In the genomic region with DNA sequence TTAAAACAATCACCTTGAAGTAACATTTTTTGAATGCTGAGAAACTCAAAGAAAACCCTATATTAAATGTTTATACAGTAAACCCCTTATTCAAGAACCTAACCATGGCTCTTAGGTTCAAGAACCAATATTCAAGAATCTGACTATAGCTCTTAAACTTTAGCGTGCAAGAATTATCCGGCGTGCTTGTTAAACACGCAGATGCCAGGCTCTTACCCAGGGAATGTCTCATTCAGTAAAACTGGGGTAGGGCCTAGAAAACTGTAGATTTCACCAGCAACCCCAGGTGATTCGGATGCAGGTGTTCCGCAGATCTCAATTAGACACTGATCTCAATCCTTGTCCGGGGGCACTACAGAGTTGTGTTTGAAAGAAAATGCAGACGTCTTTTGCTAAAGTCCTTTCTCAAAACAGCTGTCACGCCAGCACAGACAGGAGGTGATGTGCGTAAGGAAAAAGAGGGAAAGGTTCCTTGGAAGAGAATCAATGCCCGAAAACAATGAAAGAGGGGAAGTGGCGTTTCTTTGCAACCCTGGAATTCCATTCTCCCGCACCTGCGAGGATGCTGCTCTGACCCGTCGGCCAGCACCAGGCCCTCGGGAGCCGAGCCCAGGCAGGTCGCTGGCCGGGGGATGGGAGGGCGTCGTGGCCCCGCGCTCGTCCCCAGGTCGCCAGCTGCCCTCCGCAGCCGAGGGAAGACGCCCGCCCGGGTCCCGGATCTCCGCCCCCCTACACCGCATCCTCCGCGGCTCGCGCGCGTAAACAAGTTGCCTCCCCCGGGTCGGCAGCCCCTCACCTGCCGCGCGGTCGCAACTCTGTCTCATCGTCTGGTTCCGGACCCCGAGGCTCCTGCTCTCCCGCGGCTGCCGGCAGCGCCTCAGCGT, we compare ENCODE assay signal across 1 cellular context.
TF ChIP-seq lines count a peak whose summit lies in the region.

No MANE protein-coding gene starts in this region.

TF ChIP-seq in HepG2, 621 proteins besides CTCF, POLR2A, EP300 and RAD21 (continued from another document and continues in another):
- TF ChIP-seq SOX13 (IDR thresholded peaks at IDR 0.05) (no peak), SOX13 (CRISPR knock-in tag; conservative IDR thresholded peaks at IDR 0.05 in 1 of 2, IDR thresholded peaks at IDR 0.05 in 1 of 2) (0 out of 4 replicates have a peak, but pooled peaks of 1 of the 2 experiments have one; percentile 7), REPIN1 (CRISPR knock-in tag; IDR thresholded peaks at IDR 0.05; ENCODE audit: borderline replicate concordance, low read depth) (no peak), WIZ (CRISPR knock-in tag; IDR thresholded peaks at IDR 0.05) (no peak), ZIK1 (CRISPR knock-in tag; IDR thresholded peaks at IDR 0.05; ENCODE audit: borderline replicate concordance, low read depth) (no peak), ZMYM3 (CRISPR knock-in tag; IDR thresholded peaks at IDR 0.05) (no peak), HNF4G (IDR thresholded peaks at IDR 0.05; ENCODE audit: borderline replicate concordance, low read depth, low read length) (no peak), HNF4G (CRISPR knock-in tag; IDR thresholded peaks at IDR 0.05; ENCODE audit: borderline replicate concordance, low read depth) (peak; percentile 15; the same call in 1 of the 2 replicates), ZNF724P (CRISPR knock-in tag; IDR thresholded peaks at IDR 0.05; ENCODE audit: borderline replicate concordance) (no peak), ZBTB3 (CRISPR knock-in tag; IDR thresholded peaks at IDR 0.05; ENCODE audit: borderline replicate concordance, low read depth) (peak; percentile 38; the same call in 1 of the 2 replicates), ZNF687 (CRISPR knock-in tag; IDR thresholded peaks at IDR 0.05) (peak; percentile 61; the same call in 1 of the 2 replicates), MAF1 (CRISPR knock-in tag; IDR thresholded peaks at IDR 0.05; ENCODE audit: borderline replicate concordance) (no peak), PHF5A (CRISPR knock-in tag; IDR thresholded peaks at IDR 0.05; ENCODE audit: low read depth, unreplicated experiment) (no peak), ZNF232 (CRISPR knock-in tag; IDR thresholded peaks at IDR 0.05; ENCODE audit: borderline replicate concordance) (no peak), ZNF407 (CRISPR knock-in tag; IDR thresholded peaks at IDR 0.05; ENCODE audit: not compliant biosample characterization) (peak; percentile 7), KDM2A (CRISPR knock-in tag; IDR thresholded peaks at IDR 0.05; ENCODE audit: borderline replicate concordance, low read depth) (peak; percentile 35; the same call in 1 of the 2 replicates), JUN (CRISPR knock-in tag; IDR thresholded peaks at IDR 0.05) (no peak), ZNF674 (CRISPR knock-in tag; IDR thresholded peaks at IDR 0.05; ENCODE audit: low read depth) (peak; percentile 34; the same call in 1 of the 2 replicates), ZNF124 (CRISPR knock-in tag; IDR thresholded peaks at IDR 0.05) (peak; percentile 40; the same call in 1 of the 2 replicates), ZNF354B (CRISPR knock-in tag; IDR thresholded peaks at IDR 0.05) (0 out of 2 replicates have a peak, but pooled peaks have one; percentile 14), CREB1 (IDR thresholded peaks at IDR 0.05) (no peak), CREB1 (CRISPR knock-in tag; IDR thresholded peaks at IDR 0.05) (no peak), THYN1 (CRISPR knock-in tag; IDR thresholded peaks at IDR 0.05; ENCODE audit: borderline replicate concordance, low read depth) (no peak), GLI4 (CRISPR knock-in tag; IDR thresholded peaks at IDR 0.05; ENCODE audit: borderline replicate concordance) (no peak; the same call in 1 of the 2 replicates), ETV5 (CRISPR knock-in tag; IDR thresholded peaks at IDR 0.05; ENCODE audit: borderline replicate concordance) (no peak), SOX6 (IDR thresholded peaks at IDR 0.05) (no peak), SOX6 (CRISPR knock-in tag; IDR thresholded peaks at IDR 0.05) (peak; percentile 35; the same call in 1 of the 2 replicates), PPARG (CRISPR knock-in tag; conservative IDR thresholded peaks at IDR 0.05) (no peak), ZNF34 (CRISPR knock-in tag; IDR thresholded peaks at IDR 0.05; ENCODE audit: borderline replicate concordance) (0 out of 2 replicates have a peak, but pooled peaks have one; percentile 35), POLR2AphosphoS2 (IDR thresholded peaks at IDR 0.05; ENCODE audit: low read depth, low read length) (no peak), ZNF780A (CRISPR knock-in tag; IDR thresholded peaks at IDR 0.05) (no peak), ZZZ3 (CRISPR knock-in tag; IDR thresholded peaks at IDR 0.05; ENCODE audit: borderline replicate concordance) (0 out of 2 replicates have a peak, but pooled peaks have one; percentile 49), ZNF468 (CRISPR knock-in tag; IDR thresholded peaks at IDR 0.05) (0 out of 2 replicates have a peak, but pooled peaks have one; percentile 27), ZNF883 (CRISPR knock-in tag; IDR thresholded peaks at IDR 0.05; ENCODE audit: not compliant biosample characterization) (peak; percentile 48), NR1H2 (CRISPR knock-in tag; IDR thresholded peaks at IDR 0.05; ENCODE audit: borderline replicate concordance, low read depth) (no peak), ARHGAP35 (CRISPR knock-in tag; IDR thresholded peaks at IDR 0.05; ENCODE audit: borderline replicate concordance) (peak; percentile 48; the same call in 1 of the 2 replicates), ZBTB8A (CRISPR knock-in tag; IDR thresholded peaks at IDR 0.05; ENCODE audit: borderline replicate concordance, low read depth) (0 out of 2 replicates have a peak, but pooled peaks have one; percentile 31), ZNF296 (CRISPR knock-in tag; conservative IDR thresholded peaks at IDR 0.05) (peak; percentile 66; the same call in 1 of the 2 replicates), ZNF747 (CRISPR knock-in tag; IDR thresholded peaks at IDR 0.05; ENCODE audit: borderline replicate concordance) (peak; percentile 20; the same call in 1 of the 2 replicates), PAF1 (CRISPR knock-in tag; IDR thresholded peaks at IDR 0.05) (no peak), HNF1B (CRISPR knock-in tag; IDR thresholded peaks at IDR 0.05) (peak; percentile 49; the same call in 1 of the 2 replicates), ZNF256 (CRISPR knock-in tag; conservative IDR thresholded peaks at IDR 0.05) (no peak), ZNF839 (CRISPR knock-in tag; IDR thresholded peaks at IDR 0.05; ENCODE audit: borderline replicate concordance) (no peak)
- TF ChIP-seq, protein P1, sequence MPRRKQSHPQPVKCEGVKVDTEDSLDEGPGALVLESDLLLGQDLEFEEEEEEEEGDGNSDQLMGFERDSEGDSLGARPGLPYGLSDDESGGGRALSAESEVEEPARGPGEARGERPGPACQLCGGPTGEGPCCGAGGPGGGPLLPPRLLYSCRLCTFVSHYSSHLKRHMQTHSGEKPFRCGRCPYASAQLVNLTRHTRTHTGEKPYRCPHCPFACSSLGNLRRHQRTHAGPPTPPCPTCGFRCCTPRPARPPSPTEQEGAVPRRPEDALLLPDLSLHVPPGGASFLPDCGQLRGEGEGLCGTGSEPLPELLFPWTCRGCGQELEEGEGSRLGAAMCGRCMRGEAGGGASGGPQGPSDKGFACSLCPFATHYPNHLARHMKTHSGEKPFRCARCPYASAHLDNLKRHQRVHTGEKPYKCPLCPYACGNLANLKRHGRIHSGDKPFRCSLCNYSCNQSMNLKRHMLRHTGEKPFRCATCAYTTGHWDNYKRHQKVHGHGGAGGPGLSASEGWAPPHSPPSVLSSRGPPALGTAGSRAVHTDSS (CRISPR knock-in tag; conservative IDR thresholded peaks at IDR 0.05) = no peak
- TF ChIP-seq, protein P2, sequence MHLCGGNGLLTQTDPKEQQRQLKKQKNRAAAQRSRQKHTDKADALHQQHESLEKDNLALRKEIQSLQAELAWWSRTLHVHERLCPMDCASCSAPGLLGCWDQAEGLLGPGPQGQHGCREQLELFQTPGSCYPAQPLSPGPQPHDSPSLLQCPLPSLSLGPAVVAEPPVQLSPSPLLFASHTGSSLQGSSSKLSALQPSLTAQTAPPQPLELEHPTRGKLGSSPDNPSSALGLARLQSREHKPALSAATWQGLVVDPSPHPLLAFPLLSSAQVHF (CRISPR knock-in tag; IDR thresholded peaks at IDR 0.05) = no peak
